14 cellular contexts compared by ENCODE assay signal in the genomic region with DNA sequence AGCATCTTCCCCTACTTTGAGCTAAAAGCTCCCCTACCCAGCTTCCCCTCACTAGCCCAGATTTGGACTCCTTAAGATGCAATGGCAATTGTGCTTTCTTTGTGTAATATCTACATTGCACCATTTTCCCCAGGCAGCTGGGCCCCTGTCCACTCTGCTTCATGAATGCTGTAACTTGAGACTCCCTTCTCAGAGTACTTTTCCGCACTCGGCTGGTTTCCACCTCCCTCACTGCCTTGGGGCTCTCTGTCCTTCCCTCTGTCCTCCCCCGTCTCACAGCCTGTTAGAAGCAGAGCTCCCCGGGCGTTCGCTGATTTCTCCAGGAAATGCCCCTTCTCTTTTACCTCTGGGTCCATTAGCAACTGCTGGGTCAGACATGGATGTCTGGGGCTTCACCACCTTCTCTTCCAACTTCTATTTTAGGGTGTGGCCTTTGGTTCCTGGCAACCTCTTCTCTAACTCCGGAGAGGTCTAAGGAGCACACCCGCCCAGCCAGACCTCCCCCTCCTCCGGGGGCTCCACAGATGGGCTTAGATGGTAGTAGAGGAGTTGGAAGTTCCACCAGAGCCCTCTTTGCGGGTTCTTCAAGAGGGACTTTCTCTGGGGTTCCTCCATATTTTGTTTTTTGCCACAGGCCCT. TPM values are rescaled to one million over a fixed set of nuclear protein-coding genes. Genes with fewer than 3 reads are reported as not detected.
A peak's percentile ranks its signal among the peaks of the same experiment; 100 is the strongest.
DNase-seq lines count a peak whose midpoint lies in the region; ATAC-seq, FAIRE-seq and TF ChIP-seq lines count a peak whose summit lies in the region.
"Had no signal": no experiment of that assay in that cellular context is flagged by ENCODE, and none has a peak within 500 bp of the region (broad histone marks: within the 10 kb centered on the region; RNA-seq: fewer than 3 reads in every experiment).

No MANE protein-coding gene starts in this region.

- H3K9me3 ChIP-seq in AG04450 (ENCODE audit: control insufficient read depth, insufficient read depth, low read length) = peaks cover 4% of the 10 kb centered on the region; the same call in 1 of the 2 replicates
- H3K9me3 ChIP-seq in astrocyte (ENCODE audit: insufficient read depth, low read depth, low read length) = no peaks in the 10 kb centered on the region

- peak overlapping the region; percentile 30 for H3K4me3 Mint-ChIP-seq in astrocyte (ENCODE audit: unreplicated experiment)
- no peak overlapping the region for H3K4me3 Mint-ChIP-seq in activated T-cell treated with anti-CD3 and anti-CD28 coated beads, Interleukin-2, amount 50 U/mL, for 72 hours
- H3K4me3 Mint-ChIP-seq: activated B cell treated with CpG ODN at 0.5 μM for 24 hours; CD4-positive, alpha-beta memory T cell had no signal

- peaks cover 8% of the 10 kb centered on the region for H3K4me1 Mint-ChIP-seq in astrocyte (ENCODE audit: low read depth, unreplicated experiment)
- H3K4me1 Mint-ChIP-seq in activated T-cell treated with anti-CD3 and anti-CD28 coated beads, Interleukin-2, amount 50 U/mL, for 72 hours (ENCODE audit: low read depth) = peaks cover 3% of the 10 kb centered on the region

- DNase-seq in AG04450 (ENCODE audit: low read depth, low spot score) (peak; percentile 34), HEK293T (ENCODE audit: extremely low spot score) (peak; percentile 47), astrocyte (ENCODE audit: low read depth) (peak; percentile 16), kidney epithelial cell (ENCODE audit: low read depth) (peak; percentile 39), caudate nucleus (lab: John Stamatoyannopoulos, UW) (no peak), G401 (ENCODE audit: low spot score) (no peak)
- DNase-seq in activated T-cell treated with anti-CD3 and anti-CD28 coated beads, Interleukin-2, amount 50 U/mL, for 72 hours = no peak
- DNase-seq: activated B cell treated with CpG ODN at 0.5 μM for 24 hours; activated naive CD4-positive, alpha-beta T cell treated with Interleukin-2 at 50 U/mL for 16 hours; CD4-positive, alpha-beta memory T cell; MV-4-11 had no signal

- CTCF ChIA-PET in AG04450 (lab: Charles Lee) (no interaction called here), HEK293T (lab: Yijun Ruan, JAX) (interaction anchor here (0.9 to 1.0 kb wide), 2 partner anchors 18 to 73 kb away, joined by 3 read pairs; no protein-coding TSS in a partner anchor)

- in situ Hi-C loops in G401 (cut with HindIII; ENCODE audit: low sequenced_read_pairs) = no loop called here

- no peak overlapping the region for H3K4me2 ChIP-seq in astrocyte (ENCODE audit: low read length)

- H3K27me3 ChIP-seq in AG04450 (ENCODE audit: control insufficient read depth, insufficient read depth, low read length) = peaks cover 44% of the 10 kb centered on the region
- H3K27me3 ChIP-seq in astrocyte (ENCODE audit: insufficient read depth, low read length) = peaks cover 15% of the 10 kb centered on the region
- H3K27me3 ChIP-seq in kidney epithelial cell (ENCODE audit: control insufficient read depth, insufficient read depth, low read length) = peaks cover 27% of the 10 kb centered on the region

- no peak for ATAC-seq in activated T-cell treated with anti-CD3 and anti-CD28 coated beads, Interleukin-2, amount 50 U/mL, for 72 hours (replicated peaks in 1 of 2)
- no peak for ATAC-seq in HG03039 (IDR thresholded peaks at IDR 0.05; ENCODE audit: unreplicated experiment)

- H3K27ac ChIP-seq in AG04450 (ENCODE audit: low read depth, low read length) (no peak overlapping the region), astrocyte (ENCODE audit: low read depth, low read length) (no peak overlapping the region), caudate nucleus (ENCODE audit: low read depth, low read length) (no peak overlapping the region)

- H3K27me3 Mint-ChIP-seq in astrocyte (ENCODE audit: low read depth, unreplicated experiment) = peaks cover 16% of the 10 kb centered on the region
- no peaks in the 10 kb centered on the region for H3K27me3 Mint-ChIP-seq in activated T-cell treated with anti-CD3 and anti-CD28 coated beads, Interleukin-2, amount 50 U/mL, for 72 hours (ENCODE audit: low read depth)

- H3K9ac ChIP-seq in astrocyte (ENCODE audit: low read length) = no peak overlapping the region

- no peaks in the 10 kb centered on the region for H3K4me1 ChIP-seq in astrocyte (ENCODE audit: insufficient read depth, low read length)

- TF ChIP-seq CTCF in AG04450 (IDR thresholded peaks at IDR 0.05; ENCODE audit: low read depth, low read length) (no peak), astrocyte (IDR thresholded peaks at IDR 0.05; ENCODE audit: insufficient read depth, low read depth, low read length) (no peak), kidney epithelial cell (IDR thresholded peaks at IDR 0.05; ENCODE audit: insufficient read depth, low read length, poor library complexity, severe bottlenecking) (no peak)

- H3K4me3 ChIP-seq in AG04450 (ENCODE audit: low read depth, low read length) (no peak overlapping the region), astrocyte (ENCODE audit: insufficient read depth, low read depth, low read length) (no peak overlapping the region), kidney epithelial cell (ENCODE audit: low read depth, low read length) (no peak overlapping the region)

- no peaks in the 10 kb centered on the region for H3K9me3 Mint-ChIP-seq in astrocyte (ENCODE audit: unreplicated experiment)
- no peaks in the 10 kb centered on the region for H3K9me3 Mint-ChIP-seq in activated T-cell treated with anti-CD3 and anti-CD28 coated beads, Interleukin-2, amount 50 U/mL, for 72 hours
- H3K9me3 Mint-ChIP-seq: activated B cell treated with CpG ODN at 0.5 μM for 24 hours; CD4-positive, alpha-beta memory T cell had no signal

- FAIRE-seq in astrocyte (lab: Jason Lieb, UNC) = no peak
- FAIRE-seq: endometrium, small intestine had no signal

- no peak overlapping the region for H3K27ac Mint-ChIP-seq in astrocyte (ENCODE audit: unreplicated experiment)
- H3K27ac Mint-ChIP-seq in activated T-cell treated with anti-CD3 and anti-CD28 coated beads, Interleukin-2, amount 50 U/mL, for 72 hours = no peak overlapping the region
- H3K27ac Mint-ChIP-seq: activated B cell treated with CpG ODN at 0.5 μM for 24 hours had no signal

- no peaks in the 10 kb centered on the region for H3K36me3 Mint-ChIP-seq in astrocyte (ENCODE audit: low read depth, unreplicated experiment)
- no peaks in the 10 kb centered on the region for H3K36me3 Mint-ChIP-seq in activated T-cell treated with anti-CD3 and anti-CD28 coated beads, Interleukin-2, amount 50 U/mL, for 72 hours (ENCODE audit: insufficient read depth in 2 of 2)
- H3K36me3 Mint-ChIP-seq: CD4-positive, alpha-beta memory T cell had no signal

- no peaks in the 10 kb centered on the region for H3K79me2 ChIP-seq in astrocyte (ENCODE audit: insufficient read depth, low read length)

- no peaks in the 10 kb centered on the region for H3K36me3 ChIP-seq in astrocyte (ENCODE audit: insufficient read depth, low read length)
- H3K36me3 ChIP-seq in kidney epithelial cell (ENCODE audit: control insufficient read depth, insufficient read depth, low read length) = no peaks in the 10 kb centered on the region

- POLR2A ChIA-PET in AG04450 (lab: Yijun Ruan, JAX) (no interaction called here), HEK293T (lab: Yijun Ruan, JAX) (interaction anchor here (1.1 to 2.5 kb wide), 5 partner anchors 13 to 32 kb away, joined by 3 to 7 read pairs (median 3); no protein-coding TSS in a partner anchor)

- no peaks in the 10 kb centered on the region for H4K20me1 ChIP-seq in astrocyte (ENCODE audit: insufficient read depth, low read length)

- H2AFZ ChIP-seq in astrocyte (ENCODE audit: low read depth, low read length) = no peak overlapping the region

TF ChIP-seq in HEK293T, 16 proteins besides CTCF, POLR2A, EP300 and RAD21:
- TF ChIP-seq, protein P1, sequence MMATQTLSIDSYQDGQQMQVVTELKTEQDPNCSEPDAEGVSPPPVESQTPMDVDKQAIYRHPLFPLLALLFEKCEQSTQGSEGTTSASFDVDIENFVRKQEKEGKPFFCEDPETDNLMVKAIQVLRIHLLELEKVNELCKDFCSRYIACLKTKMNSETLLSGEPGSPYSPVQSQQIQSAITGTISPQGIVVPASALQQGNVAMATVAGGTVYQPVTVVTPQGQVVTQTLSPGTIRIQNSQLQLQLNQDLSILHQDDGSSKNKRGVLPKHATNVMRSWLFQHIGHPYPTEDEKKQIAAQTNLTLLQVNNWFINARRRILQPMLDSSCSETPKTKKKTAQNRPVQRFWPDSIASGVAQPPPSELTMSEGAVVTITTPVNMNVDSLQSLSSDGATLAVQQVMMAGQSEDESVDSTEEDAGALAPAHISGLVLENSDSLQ (IDR thresholded peaks at IDR 0.05) = no peak
- TF ChIP-seq FOXK2 (IDR thresholded peaks at IDR 0.05) = no peak
- no peak for TF ChIP-seq BHLHE40 (IDR thresholded peaks at IDR 0.05; ENCODE audit: borderline replicate concordance)
- TF ChIP-seq CTBP1 (IDR thresholded peaks at IDR 0.05; ENCODE audit: borderline replicate concordance) = no peak
- TF ChIP-seq ELF4 (IDR thresholded peaks at IDR 0.05) = no peak
- no peak for TF ChIP-seq ARNT (IDR thresholded peaks at IDR 0.05)
- TF ChIP-seq FOXA1 (IDR thresholded peaks at IDR 0.05) = no peak
- no peak for TF ChIP-seq FOXM1 (IDR thresholded peaks at IDR 0.05; ENCODE audit: borderline replicate concordance)
- TF ChIP-seq LEF1 (IDR thresholded peaks at IDR 0.05; ENCODE audit: borderline replicate concordance) = no peak
- TF ChIP-seq TARDBP (IDR thresholded peaks at IDR 0.05) = no peak
- TF ChIP-seq ZNF384 (IDR thresholded peaks at IDR 0.05) = no peak
- TF ChIP-seq NFRKB (IDR thresholded peaks at IDR 0.05) = no peak
- TF ChIP-seq L3MBTL2 (conservative IDR thresholded peaks at IDR 0.05) = no peak
- no peak for TF ChIP-seq HDGF (IDR thresholded peaks at IDR 0.05; ENCODE audit: borderline replicate concordance)
- no peak for TF ChIP-seq SP1 (IDR thresholded peaks at IDR 0.05)
- no peak for TF ChIP-seq SUZ12 (IDR thresholded peaks at IDR 0.05)
TF ChIP-seq in HEK293T: peak in this region for 0.

RNA-seq across cellular contexts. Expression of a gene that starts 2.9 kb away (rescaled TPM):
- not detected in 2 replicates for polyA plus RNA-seq in AG04450 (2011; rRNA removed)
- polyA minus RNA-seq in AG04450 (2011; rRNA and poly(A)+ RNA removed) = not detected in 2 replicates
- total RNA-seq in astrocyte (not detected in 2 replicates), kidney epithelial cell (not detected in 2 replicates)
- not detected for total RNA-seq in activated T-cell treated with anti-CD3 and anti-CD28 coated beads, Interleukin-2, amount 50 U/mL, for 72 hours
- total RNA-seq in G401 (2014; rRNA removed; shearing (Covaris generic)) = not detected in 2 replicates
- total RNA-seq: activated B cell treated with CpG ODN at 0.5 μM for 24 hours; CD4-positive, alpha-beta memory T cell had no signal
- polyA plus RNA-seq: CD4-positive, alpha-beta memory T cell had no signal

RNA-seq across cellular contexts. Expression of a gene that starts 51.4 kb away (rescaled TPM):
- 11.2 and 13.0 TPM in 2 replicates for polyA plus RNA-seq in AG04450 (2011; rRNA removed)
- polyA minus RNA-seq in AG04450 (2011; rRNA and poly(A)+ RNA removed) = 12.9 and 13.1 TPM in 2 replicates
- total RNA-seq in astrocyte (69.9 and 83.0 TPM in 2 replicates), kidney epithelial cell (67.6 and 72.0 TPM in 2 replicates)
- 1 to 10 TPM; 2.6 to 2.8 TPM for total RNA-seq in activated T-cell treated with anti-CD3 and anti-CD28 coated beads, Interleukin-2, amount 50 U/mL, for 72 hours
- total RNA-seq in G401 (2014; rRNA removed; shearing (Covaris generic)) = 0.98 and 1.5 TPM in 2 replicates

Comparison
In these comparisons a context has a peak if more than half of its experiments do, and no peak if none do; other contexts are left out.
1. DNase-seq: peak in AG04450 (single experiment), HEK293T (single experiment), astrocyte (single experiment) and kidney epithelial cell (single experiment); none in activated T-cell treated with anti-CD3 and anti-CD28 coated beads, Interleukin-2, amount 50 U/mL, for 72 hours (0 of 2), caudate nucleus (0 of 61) and G401 (single experiment).
2. RNA of a gene that starts 51.4 kb away (total RNA-seq): 69.9 to 83.0 TPM in astrocyte and 67.6 to 72.0 TPM in kidney epithelial cell; 2.6 to 2.8 TPM in activated T-cell treated with anti-CD3 and anti-CD28 coated beads, Interleukin-2, amount 50 U/mL, for 72 hours and 0.98 to 1.5 TPM in G401; every median in the first group is over 10 times any median in the second.